8 cellular contexts compared by ENCODE assay signal in the genomic region with DNA sequence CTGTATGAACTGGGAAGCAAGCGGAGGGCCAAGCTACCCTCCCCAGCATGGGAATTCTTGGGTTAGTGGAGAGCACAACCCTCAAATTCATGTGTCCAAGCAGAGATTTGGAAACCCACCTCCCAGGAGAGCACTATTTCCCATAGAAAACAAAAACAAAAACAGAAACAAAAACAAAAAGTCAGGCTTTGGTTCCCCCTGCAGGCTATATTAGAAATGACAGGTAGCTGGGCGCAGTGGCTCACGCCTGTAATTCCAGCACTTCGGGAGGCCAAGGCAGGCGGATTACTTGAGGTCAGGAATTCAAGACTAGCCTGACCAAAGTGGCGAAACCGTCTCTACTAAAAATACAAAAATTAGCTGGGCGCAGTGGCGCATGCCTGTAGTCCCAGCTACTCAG. TPM values are rescaled to one million over a fixed set of nuclear protein-coding genes. Genes with fewer than 3 reads are reported as not detected.
DNase-seq lines count a peak whose midpoint lies in the region; ATAC-seq and TF ChIP-seq lines count a peak whose summit lies in the region.

No MANE protein-coding gene starts in this region.

- H3K4me1 ChIP-seq in PC-3 (ENCODE audit: insufficient read depth, low read length), result peaks cover 22% of the 10 kb centered on the region

- peak overlapping the region; percentile 19; the same call in 1 of the 2 replicates for H2AFZ ChIP-seq in PC-3 (ENCODE audit: low read length)

- H3K36me3 ChIP-seq in PC-3 (ENCODE audit: low read depth, low read length), result no peaks in the 10 kb centered on the region

- no peak overlapping the region for H3K4me3 ChIP-seq in PC-3 (ENCODE audit: low read length)

- peak; percentile 15 to 53 (median 49) for DNase-seq in NCI-H1417 (lab: John Stamatoyannopoulos, UW)
- DNase-seq in NCI-H1417 treated with DMSO at 0.1 percent for 48 hours (lab: John Stamatoyannopoulos, UW), result no peak
- peak; percentile 58 for DNase-seq in PC-3
- peak; percentile 48 for DNase-seq in dermis blood vessel endothelial cell
- peak; percentile 70 for DNase-seq in myocyte (ENCODE audit: low read depth)
- no peak for DNase-seq in NCI-H226
- no peak for DNase-seq in stimulated activated CD8-positive, alpha-beta memory T cell treated with anti-CD3 and anti-CD28 coated beads, Interleukin-4, amount 100 ng/mL, for 48 hours

- H3K9me3 ChIP-seq in PC-3 (ENCODE audit: low read length), result no peaks in the 10 kb centered on the region

- H3K79me2 ChIP-seq in PC-3 (ENCODE audit: low read length), result no peaks in the 10 kb centered on the region

- no peak overlapping the region for H3K27ac ChIP-seq in PC-3 (ENCODE audit: low read length)

- no peaks in the 10 kb centered on the region for H4K20me1 ChIP-seq in PC-3 (ENCODE audit: low read length)

- CTCF ChIA-PET in PC-3 (lab: Charles Lee), result interaction anchor here (0.5 to 1.9 kb wide), 9 partner anchors 11 to 375 kb away, joined by 3 to 17 read pairs (median 6); a partner anchor contains a TSS

- H3K9me2 ChIP-seq in PC-3 (replicated peaks; ENCODE audit: low read length), result no peaks in the 10 kb centered on the region

- H3K27me3 ChIP-seq in PC-3 (ENCODE audit: low read length), result no peaks in the 10 kb centered on the region

- H3K4me2 ChIP-seq in PC-3 (ENCODE audit: low read length), result peak overlapping the region; percentile 36

- TF ChIP-seq CTCF in PC-3 (conservative IDR thresholded peaks at IDR 0.05; ENCODE audit: low read depth, low read length), result peak; percentile 86

- BruUV-seq in PC-3 (replicated peaks; lab: Mats Ljungman, UMichigan), result no TSS peak

- ATAC-seq in PC-3 (peak; percentile 35), HG02798 (IDR thresholded peaks at IDR 0.05; ENCODE audit: poor library complexity, unreplicated experiment) (no peak)

- POLR2A ChIA-PET in PC-3 (lab: Charles Lee; ENCODE audit: unreplicated experiment), result no interaction called here

- intact Hi-C loops in PC-3 (cut with micrococcal nuclease), result loop anchor here (2.0 to 10.0 kb wide), 2 partner anchors 17 to 431 kb away; no protein-coding TSS in a partner anchor

- H3K9ac ChIP-seq in PC-3 (ENCODE audit: low read length), result no peak overlapping the region

- no peaks in the 10 kb centered on the region for H3F3A ChIP-seq in PC-3 (ENCODE audit: low read length, unreplicated experiment)

RNA-seq across cellular contexts. Expression of a gene that starts 10.8 kb away (rescaled TPM):
- total RNA-seq in PC-3 (2014; rRNA removed) (6.3 and 7.8 TPM in 2 replicates), dermis blood vessel endothelial cell (10.0 and 15.0 TPM in 2 replicates), myocyte (23.6 and 39.6 TPM in 2 replicates)
- 13.9 TPM for polyA plus RNA-seq in myocyte (2012)

RNA-seq across cellular contexts. Expression of a gene that starts 12.4 kb away (rescaled TPM):
- total RNA-seq in PC-3 (2014; rRNA removed) (19.4 and 20.3 TPM in 2 replicates), dermis blood vessel endothelial cell (6.0 and 8.7 TPM in 2 replicates), myocyte (25.9 and 47.5 TPM in 2 replicates)
- polyA plus RNA-seq in myocyte (2012), result 28.7 TPM

RNA-seq across cellular contexts. Expression of a gene that starts 13.8 kb away (rescaled TPM):
- total RNA-seq in PC-3 (2014; rRNA removed), result 0.18 and 0.75 TPM in 2 replicates
- total RNA-seq in dermis blood vessel endothelial cell, result not detected in 2 replicates
- total RNA-seq in myocyte, result not detected in 2 replicates
- polyA plus RNA-seq in myocyte (2012), result 1.1 TPM

RNA-seq across cellular contexts. Expression of a gene that starts 21.3 kb away (rescaled TPM):
- total RNA-seq in PC-3 (2014; rRNA removed), result 176 TPM in 2 replicates
- 71.6 and 96.6 TPM in 2 replicates for total RNA-seq in dermis blood vessel endothelial cell
- total RNA-seq in myocyte, result 55.2 and 58.3 TPM in 2 replicates
- 133 TPM for polyA plus RNA-seq in myocyte (2012)

RNA-seq across cellular contexts. Expression of a gene that starts 40.5 kb away (rescaled TPM):
- 0.51 and 2.4 TPM in 2 replicates for total RNA-seq in PC-3 (2014; rRNA removed)
- total RNA-seq in dermis blood vessel endothelial cell, result 0.17 and 0.33 TPM in 2 replicates
- total RNA-seq in myocyte, result 1.4 and 1.8 TPM in 2 replicates
- 0.49 TPM for polyA plus RNA-seq in myocyte (2012)

Comparison
In these comparisons a context has a peak if more than half of its experiments do, and no peak if none do; other contexts are left out.
1. DNase-seq: peak in NCI-H1417 (3 of 3), PC-3 (single experiment), dermis blood vessel endothelial cell (single experiment) and myocyte (single experiment); none in NCI-H1417 treated with DMSO at 0.1 percent for 48 hours (single experiment), NCI-H226 (single experiment) and stimulated activated CD8-positive, alpha-beta memory T cell treated with anti-CD3 and anti-CD28 coated beads, Interleukin-4, amount 100 ng/mL, for 48 hours (single experiment).